ENCODE assay signal across 15 cellular contexts in genomic region chr19:5086725-5087439, GRCh38.
DNase-seq lines count a peak whose midpoint lies in the region; ATAC-seq and TF ChIP-seq lines count a peak whose summit lies in the region.
"Had no signal": no experiment of that assay in that cellular context is flagged by ENCODE, and none has a peak within 500 bp of the region (broad histone marks: within the 10 kb centered on the region; RNA-seq: fewer than 3 reads in every experiment).

No MANE protein-coding gene starts in this region.

- H3K36me3 ChIP-seq in mucosa of descending colon (ENCODE audit: low read depth): no peaks in the 10 kb centered on the region

- intact Hi-C loops in mucosa of descending colon (cut with DNase I, micrococcal nuclease): no loop called here

- ATAC-seq in mucosa of descending colon (peak; percentile 22), GM19463 (IDR thresholded peaks at IDR 0.05; ENCODE audit: unreplicated experiment) (no peak), GM18519 (IDR thresholded peaks at IDR 0.05; ENCODE audit: low FRiP score, unreplicated experiment) (no peak)

- no peaks in the 10 kb centered on the region for H3K9me3 ChIP-seq in mucosa of descending colon
- H3K9me3 ChIP-seq: prostate gland had no signal

- no peaks in the 10 kb centered on the region for H3K4me1 ChIP-seq in mucosa of descending colon (ENCODE audit: low read depth)

- H3K4me3 ChIP-seq in mucosa of descending colon: no peak overlapping the region
- H3K4me3 ChIP-seq: GM23248, prostate gland had no signal

- TF ChIP-seq CTCF in mucosa of descending colon (IDR thresholded peaks at IDR 0.05): no peak

- DNase-seq in ELF-1 (ENCODE audit: low read depth, low spot score): peak; percentile 80
- peak; percentile 42 for DNase-seq in NCI-H2029 treated with DMSO at 0.1 percent for 48 hours (lab: John Stamatoyannopoulos, UW)
- peak; percentile 83 to 85 for DNase-seq in SHP77 (lab: John Stamatoyannopoulos, UW)
- DNase-seq in mucosa of descending colon: no peak
- DNase-seq in stimulated activated CD4-positive, alpha-beta T cell treated with anti-CD3 and anti-CD28 coated beads, Interleukin-4, amount 100 ng/mL, for 4 hours: no peak
- DNase-seq in NCI-H146 treated with DMSO at 0.1 percent for 48 hours (lab: John Stamatoyannopoulos, UW; ENCODE audit: unreplicated experiment): no peak
- DNase-seq: activated CD4-positive, alpha-beta T cell treated with anti-CD3 and anti-CD28 coated beads, Interleukin-2, amount 50 U/mL, for 48 hours; activated naive CD4-positive, alpha-beta T cell treated with anti-CD3 and anti-CD28 coated beads, Interleukin-2, amount 10 ng/mL, durations not matched to agents 7 days and 5 days; CD4-positive, CD25-positive, alpha-beta regulatory T cell; erythroblast; GM23248; stimulated activated CD4-positive, alpha-beta T cell treated with anti-CD3 and anti-CD28 coated beads, Interleukin-4, amount 100 ng/mL, for 1 hour had no signal

Comparison
In these comparisons a context has a peak if more than half of its experiments do, and no peak if none do; other contexts are left out.
1. DNase-seq: peak in ELF-1 (single experiment), NCI-H2029 treated with DMSO at 0.1 percent for 48 hours (single experiment) and SHP77 (2 of 2); none in mucosa of descending colon (0 of 3), stimulated activated CD4-positive, alpha-beta T cell treated with anti-CD3 and anti-CD28 coated beads, Interleukin-4, amount 100 ng/mL, for 4 hours (0 of 2) and NCI-H146 treated with DMSO at 0.1 percent for 48 hours (single experiment).